In the genomic region with DNA sequence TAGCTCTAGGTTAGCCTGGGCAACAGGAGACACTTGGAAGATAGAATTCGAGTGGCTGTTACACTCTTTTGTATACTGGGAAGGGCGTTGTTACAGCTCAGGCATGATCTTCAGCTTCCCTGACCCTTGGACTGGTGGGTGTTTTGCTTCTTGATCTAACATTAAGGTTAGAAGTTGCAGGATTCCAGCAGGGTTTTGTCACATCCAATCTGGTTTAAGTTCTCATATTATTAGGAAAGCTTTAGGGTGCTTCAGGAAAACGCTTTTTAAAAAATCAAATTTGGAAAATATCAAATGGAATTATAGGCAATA, we compare ENCODE assay signal across 11 cellular contexts. TPM values are rescaled to one million over a fixed set of nuclear protein-coding genes. Genes with fewer than 3 reads are reported as not detected.
"Had no signal": no experiment of that assay in that cellular context is flagged by ENCODE, and none has a peak within 500 bp of the region (broad histone marks: within the 10 kb centered on the region; RNA-seq: fewer than 3 reads in every experiment).

No MANE protein-coding gene starts in this region.

RNA-seq across cellular contexts. Expression of gene HJV, which starts 29.1 kb away (rescaled TPM):
- total RNA-seq: activated CD8-positive, alpha-beta T cell treated with anti-CD3 and anti-CD28 coated beads for 36 hours; activated T-helper 2 cell treated with anti-CD3 and anti-CD28 coated beads, Interferon-gamma antibody, Interleukin-2, Interleukin-4, amounts not matched to agents 10 μg/mL and 5 μg/mL and 100 μg/mL, durations not matched to agents 14 hours and 24 hours and 36 hours; cerebellum; glomerular endothelial cell; lung; mononuclear cell; ovary; thyroid gland; vagina had no signal
- polyA plus RNA-seq: esophagus, lung, neural cell, ovary had no signal
